8 cellular contexts compared by ENCODE assay signal in genomic region chr4:141220271-141220654, GRCh38. TPM values are rescaled to one million over a fixed set of nuclear protein-coding genes. Genes with fewer than 3 reads are reported as not detected.
DNase-seq lines count a peak whose midpoint lies in the region; ATAC-seq and TF ChIP-seq lines count a peak whose summit lies in the region.

No MANE protein-coding gene starts in this region.

- TF ChIP-seq CTCF in RWPE1 (conservative IDR thresholded peaks at IDR 0.05; ENCODE audit: low read depth): no peak

- no peaks in the 10 kb centered on the region for H3K27me3 ChIP-seq in subcutaneous abdominal adipose tissue (ENCODE audit: control insufficient read depth in 5 of 5, insufficient read depth in 4 of 5, low read length in 5 of 5)

- H3K27me3 Mint-ChIP-seq in activated CD4-positive, alpha-beta memory T cell treated with anti-CD3 and anti-CD28 coated beads, Interleukin-2, amount 10 ng/mL, durations not matched to agents 7 days and 5 days: peaks cover 11% of the 10 kb centered on the region

- H3K27ac ChIP-seq in subcutaneous abdominal adipose tissue (ENCODE audit: low read depth, low read length): no peak overlapping the region
- no peak overlapping the region; the same call in 1 of the 2 replicates for H3K27ac ChIP-seq in RWPE1

- H3K9me3 ChIP-seq in iPS-18c (ENCODE audit: control insufficient read depth, insufficient read depth, low read length) (no peaks in the 10 kb centered on the region), subcutaneous abdominal adipose tissue (ENCODE audit: control insufficient read depth in 5 of 5, low read length in 5 of 5) (no peaks in the 10 kb centered on the region)

- peaks cover 40% of the 10 kb centered on the region for H3K4me1 Mint-ChIP-seq in activated CD4-positive, alpha-beta memory T cell treated with anti-CD3 and anti-CD28 coated beads, Interleukin-2, amount 10 ng/mL, durations not matched to agents 7 days and 5 days

- DNase-seq in activated CD4-positive, alpha-beta memory T cell treated with anti-CD3 and anti-CD28 coated beads, Interleukin-2, amount 10 ng/mL, durations not matched to agents 7 days and 5 days: no peak
- DNase-seq in cerebellum (ENCODE audit: low spot score) (no peak), RWPE1 (ENCODE audit: low spot score) (no peak), NCI-H1048 (lab: John Stamatoyannopoulos, UW) (no peak)

- peak overlapping the region; percentile 96 for H3K4me3 Mint-ChIP-seq in activated CD4-positive, alpha-beta memory T cell treated with anti-CD3 and anti-CD28 coated beads, Interleukin-2, amount 10 ng/mL, durations not matched to agents 7 days and 5 days

- peaks cover 32% of the 10 kb centered on the region for H3K36me3 Mint-ChIP-seq in activated CD4-positive, alpha-beta memory T cell treated with anti-CD3 and anti-CD28 coated beads, Interleukin-2, amount 10 ng/mL, durations not matched to agents 7 days and 5 days (ENCODE audit: low read depth)

- no peaks in the 10 kb centered on the region for H3K9me3 Mint-ChIP-seq in activated CD4-positive, alpha-beta memory T cell treated with anti-CD3 and anti-CD28 coated beads, Interleukin-2, amount 10 ng/mL, durations not matched to agents 7 days and 5 days

- H3K4me1 ChIP-seq in subcutaneous abdominal adipose tissue (ENCODE audit: control insufficient read depth in 5 of 5, insufficient read depth in 5 of 5, low read length in 5 of 5): peaks cover 0 to 37% (median 22%) of the 10 kb centered on the region in 5 donors

- H3K27ac Mint-ChIP-seq in activated CD4-positive, alpha-beta memory T cell treated with anti-CD3 and anti-CD28 coated beads, Interleukin-2, amount 10 ng/mL, durations not matched to agents 7 days and 5 days: no peak overlapping the region

- POLR2A ChIA-PET in activated CD4-positive, alpha-beta memory T cell treated with anti-CD3 and anti-CD28 coated beads, Interleukin-2, amount 10 ng/mL, durations not matched to agents 7 days and 5 days (lab: Charles Lee): interaction anchor here (1.4 kb wide), 1 partner anchor 9 kb away, joined by 3 read pairs; no protein-coding TSS in a partner anchor
- POLR2A ChIA-PET in RWPE1 (lab: Yijun Ruan, JAX; ENCODE audit: low non-redundant PET): no interaction called here

- H3K36me3 ChIP-seq in subcutaneous abdominal adipose tissue (ENCODE audit: control insufficient read depth in 5 of 5, insufficient read depth in 5 of 5, low read length in 5 of 5): peaks cover 6 to 18% (median 11%) of the 10 kb centered on the region in 5 donors

- CTCF ChIA-PET in activated CD4-positive, alpha-beta memory T cell treated with anti-CD3 and anti-CD28 coated beads, Interleukin-2, amount 10 ng/mL, durations not matched to agents 7 days and 5 days (lab: Charles Lee): no interaction called here
- CTCF ChIA-PET in RWPE1 (lab: Yijun Ruan, JAX): no interaction called here

- peak; percentile 18 for ATAC-seq in GM18868 (IDR thresholded peaks at IDR 0.05; ENCODE audit: unreplicated experiment)
- peak; percentile 7 for ATAC-seq in HG02943 (IDR thresholded peaks at IDR 0.05; ENCODE audit: low read depth, unreplicated experiment)

- H3K4me3 ChIP-seq in iPS-18c (ENCODE audit: insufficient read depth, low read depth, low read length) (peak overlapping the region; percentile 90; the same call in 1 of the 2 replicates), subcutaneous abdominal adipose tissue (ENCODE audit: low read depth in 1 of 5, low read length in 5 of 5) (peak overlapping the region; percentile 83 to 95 (median 92))

- peak overlapping the region in 3 of 5 donors; percentile 92 to 99 (median 98) for H3K9ac ChIP-seq in subcutaneous abdominal adipose tissue (ENCODE audit: low read length in 5 of 5)

RNA-seq across cellular contexts. Expression of gene ZNF330, which starts 0.4 kb away (rescaled TPM):
- 10 to 100 TPM; 48.9 to 53.7 TPM for total RNA-seq in activated CD4-positive, alpha-beta memory T cell treated with anti-CD3 and anti-CD28 coated beads, Interleukin-2, amount 10 ng/mL, durations not matched to agents 7 days and 5 days
- total RNA-seq in cerebellum: 19.0 TPM
